Comparison of ENCODE assay signal across 15 cellular contexts in genomic region chr14:39974036-39974435, GRCh38.
DNase-seq lines count a peak whose midpoint lies in the region; ATAC-seq and TF ChIP-seq lines count a peak whose summit lies in the region.
"Had no signal": no experiment of that assay in that cellular context is flagged by ENCODE, and none has a peak within 500 bp of the region (broad histone marks: within the 10 kb centered on the region; RNA-seq: fewer than 3 reads in every experiment).

No MANE protein-coding gene starts in this region.

- no peaks in the 10 kb centered on the region for H3K36me3 Mint-ChIP-seq in nephron (ENCODE audit: low read depth)
- H3K36me3 Mint-ChIP-seq in natural killer cell treated with Interleukin-12 subunit alpha and Interleukin-12 subunit beta and Interleukin-15 and Interleukin-18, amount 100 ng/mL, for 72 hours = no peaks in the 10 kb centered on the region
- H3K36me3 Mint-ChIP-seq: CD4-positive, alpha-beta memory T cell; naive B cell had no signal

- no peak overlapping the region for H3K4me3 Mint-ChIP-seq in nephron
- H3K4me3 Mint-ChIP-seq in natural killer cell treated with Interleukin-12 subunit alpha and Interleukin-12 subunit beta and Interleukin-15 and Interleukin-18, amount 100 ng/mL, for 72 hours = no peak overlapping the region
- H3K4me3 Mint-ChIP-seq: CD4-positive, alpha-beta memory T cell; endodermal cell; naive B cell had no signal

- no peaks in the 10 kb centered on the region for H3K36me3 ChIP-seq in upper lobe of right lung

- ATAC-seq in GM19025 (IDR thresholded peaks at IDR 0.05; ENCODE audit: low read depth, unreplicated experiment) (peak; percentile 98), GM21786 (IDR thresholded peaks at IDR 0.05; ENCODE audit: unreplicated experiment) (peak; percentile 98), HG03159 (IDR thresholded peaks at IDR 0.05; ENCODE audit: unreplicated experiment) (peak; percentile 100), upper lobe of right lung (no peak)
- no peak for ATAC-seq in natural killer cell treated with Interleukin-12 subunit alpha and Interleukin-12 subunit beta and Interleukin-15 and Interleukin-18, amount 100 ng/mL, for 72 hours

- no peaks in the 10 kb centered on the region for H3K9me3 Mint-ChIP-seq in nephron
- H3K9me3 Mint-ChIP-seq in natural killer cell treated with Interleukin-12 subunit alpha and Interleukin-12 subunit beta and Interleukin-15 and Interleukin-18, amount 100 ng/mL, for 72 hours = peaks cover 24% of the 10 kb centered on the region
- H3K9me3 Mint-ChIP-seq: endodermal cell, naive B cell had no signal

- intact Hi-C loops in upper lobe of right lung (cut with DNase I) = no loop called here

- no peak overlapping the region for H3K27ac ChIP-seq in upper lobe of right lung
- H3K27ac ChIP-seq: PC-9 had no signal

- no peaks in the 10 kb centered on the region for H3K27me3 Mint-ChIP-seq in nephron (ENCODE audit: low read depth)
- H3K27me3 Mint-ChIP-seq in natural killer cell treated with Interleukin-12 subunit alpha and Interleukin-12 subunit beta and Interleukin-15 and Interleukin-18, amount 100 ng/mL, for 72 hours = no peaks in the 10 kb centered on the region
- H3K27me3 Mint-ChIP-seq: CD4-positive, alpha-beta memory T cell; naive B cell had no signal

- peak overlapping the region; percentile 59 to 88 (median 66) for H3K27ac Mint-ChIP-seq in nephron
- H3K27ac Mint-ChIP-seq in natural killer cell treated with Interleukin-12 subunit alpha and Interleukin-12 subunit beta and Interleukin-15 and Interleukin-18, amount 100 ng/mL, for 72 hours = no peak overlapping the region
- H3K27ac Mint-ChIP-seq: CD4-positive, alpha-beta memory T cell; endodermal cell; naive B cell had no signal

- H3K4me1 ChIP-seq in upper lobe of right lung = no peaks in the 10 kb centered on the region

- H3K4me3 ChIP-seq in foreskin fibroblast (ENCODE audit: low read depth in 1 of 2, low read length in 2 of 2) (no peak overlapping the region), upper lobe of right lung (no peak overlapping the region)
- H3K4me3 ChIP-seq: PC-9 had no signal

- TF ChIP-seq CTCF in nephron (IDR thresholded peaks at IDR 0.05; ENCODE audit: unreplicated experiment in 3 of 3) (no peak), foreskin fibroblast (IDR thresholded peaks at IDR 0.05; ENCODE audit: low read depth, low read length) (no peak), upper lobe of right lung (IDR thresholded peaks at IDR 0.05) (no peak)

- DNase-seq in foreskin fibroblast = no peak
- DNase-seq in activated CD4-positive, alpha-beta T cell treated with anti-CD3 and anti-CD28 coated beads for 4 hours = no peak
- DNase-seq in upper lobe of right lung = no peak
- no peak for DNase-seq in natural killer cell treated with Interleukin-12 subunit alpha and Interleukin-12 subunit beta and Interleukin-15 and Interleukin-18, amount 100 ng/mL, for 72 hours (ENCODE audit: low spot score)
- DNase-seq: amniotic stem cell; CD4-positive, alpha-beta memory T cell; endodermal cell; naive B cell; NCI-H2029 treated with DMSO at 0.1 percent for 48 hours; PC-9; T-helper 2 cell had no signal

- H3K9me3 ChIP-seq in upper lobe of right lung = no peaks in the 10 kb centered on the region

- peaks cover 12% of the 10 kb centered on the region for H3K4me1 Mint-ChIP-seq in nephron
- no peaks in the 10 kb centered on the region for H3K4me1 Mint-ChIP-seq in natural killer cell treated with Interleukin-12 subunit alpha and Interleukin-12 subunit beta and Interleukin-15 and Interleukin-18, amount 100 ng/mL, for 72 hours (ENCODE audit: low read depth in 2 of 2)
- H3K4me1 Mint-ChIP-seq: CD4-positive, alpha-beta memory T cell; naive B cell had no signal

- no peaks in the 10 kb centered on the region for H3K27me3 ChIP-seq in upper lobe of right lung

Comparison
In these comparisons a context has a peak if more than half of its experiments do, and no peak if none do; other contexts are left out.
1. ATAC-seq: peak in GM19025 (single experiment), GM21786 (single experiment) and HG03159 (single experiment); none in upper lobe of right lung (single experiment) and natural killer cell treated with Interleukin-12 subunit alpha and Interleukin-12 subunit beta and Interleukin-15 and Interleukin-18, amount 100 ng/mL, for 72 hours (0 of 2).
2. H3K27ac Mint-ChIP-seq: peak in nephron (3 of 3); none in natural killer cell treated with Interleukin-12 subunit alpha and Interleukin-12 subunit beta and Interleukin-15 and Interleukin-18, amount 100 ng/mL, for 72 hours (0 of 2).